ENCODE assay signal across 19 cellular contexts in the genomic region with DNA sequence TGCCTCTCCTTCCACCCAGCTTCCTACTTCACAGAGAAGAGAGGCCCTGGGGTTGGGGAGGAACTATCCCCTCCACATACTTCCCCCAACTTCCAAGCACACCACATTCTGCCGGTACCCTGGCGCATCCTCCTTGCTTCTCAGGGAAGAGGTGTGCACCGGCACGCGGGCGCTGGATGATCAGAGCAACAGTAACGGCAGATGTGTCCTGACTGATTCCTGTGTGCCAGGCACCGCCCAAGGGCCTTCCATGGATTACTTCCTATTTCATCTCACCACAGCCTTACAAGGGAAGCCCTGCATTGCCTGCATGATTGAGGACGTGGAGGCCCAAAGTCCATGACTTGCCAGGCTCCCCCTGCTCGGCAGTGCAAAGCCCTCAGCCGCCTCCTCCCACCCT. TPM values are rescaled to one million over a fixed set of nuclear protein-coding genes. Genes with fewer than 3 reads are reported as not detected.
"Had no signal": no experiment of that assay in that cellular context is flagged by ENCODE, and none has a peak within 500 bp of the region (broad histone marks: within the 10 kb centered on the region; RNA-seq: fewer than 3 reads in every experiment).

No MANE protein-coding gene starts in this region.

- H3K9me3 ChIP-seq: thyroid gland had no signal

- H3K4me3 ChIP-seq: coronary artery, esophagus squamous epithelium, left ventricle myocardium inferior, lower lobe of right lung, stomach, thyroid gland had no signal

- H3K4me1 ChIP-seq: esophagus squamous epithelium, left ventricle myocardium inferior, lower lobe of right lung, thyroid gland had no signal

- H3K27me3 ChIP-seq: esophagus squamous epithelium, stomach, thyroid gland had no signal

- H3K27ac ChIP-seq: coronary artery, esophagus squamous epithelium, left ventricle myocardium inferior, lower lobe of right lung, stomach, thyroid gland had no signal

- ATAC-seq: left cardiac atrium; lower lobe of right lung; natural killer cell treated with Interleukin-12 subunit alpha and Interleukin-12 subunit beta and Interleukin-15 and Interleukin-18, amount 100 ng/mL, for 72 hours; sciatic nerve had no signal

- DNase-seq: esophagus squamous epithelium; foreskin fibroblast; kidney; left cardiac atrium; left ventricle myocardium inferior; lower lobe of right lung; mesenchymal stem cell; midbrain; stimulated activated CD4-positive, alpha-beta T cell treated with anti-CD3 and anti-CD28 coated beads, Interleukin-12 subunit alpha, Interleukin-12 subunit beta, amount 100 ng/mL, for 4 hours; stimulated activated naive CD4-positive, alpha-beta T cell; stomach; thyroid gland had no signal

- H3K36me3 ChIP-seq: esophagus squamous epithelium, left ventricle myocardium inferior, lower lobe of right lung, thyroid gland had no signal

RNA-seq across cellular contexts. Expression of a gene that starts 52.9 kb away (rescaled TPM):
- total RNA-seq: chondrocyte; left ventricle myocardium inferior; natural killer cell treated with Interleukin-12 subunit alpha and Interleukin-12 subunit beta and Interleukin-15 and Interleukin-18, amount 100 ng/mL, for 72 hours; omental fat pad; pulmonary artery endothelial cell; skeletal muscle tissue had no signal
